1 cellular context compared by ENCODE assay signal in genomic region chr3:141239551-141240281, GRCh38.
TF ChIP-seq lines count a peak whose summit lies in the region.

No MANE protein-coding gene starts in this region.

TF ChIP-seq in H1, 55 proteins besides CTCF, POLR2A, EP300 and RAD21:
- TF ChIP-seq SIN3A (conservative IDR thresholded peaks at IDR 0.05 in 1 of 2, IDR thresholded peaks at IDR 0.05 in 1 of 2; ENCODE audit: low read depth in 1 of 2, low read length in 2 of 2) = no peak
- TF ChIP-seq EGR1 (IDR thresholded peaks at IDR 0.05; ENCODE audit: borderline replicate concordance, low read depth, low read length) = no peak
- no peak for TF ChIP-seq E2F6 (IDR thresholded peaks at IDR 0.05)
- TF ChIP-seq FOSL1 (IDR thresholded peaks at IDR 0.05; ENCODE audit: insufficient read depth, low read depth, low read length) = no peak
TF ChIP-seq in H1: peak in this region for 0.
